In genomic region chr6:41732601-41733348, GRCh38 we compare ENCODE assay signal across 9 cellular contexts. TPM values are rescaled to one million over a fixed set of nuclear protein-coding genes. Genes with fewer than 3 reads are reported as not detected.
A peak's percentile ranks its signal among the peaks of the same experiment; 100 is the strongest.
DNase-seq lines count a peak whose midpoint lies in the region; ATAC-seq, FAIRE-seq and TF ChIP-seq lines count a peak whose summit lies in the region.
"Had no signal": no experiment of that assay in that cellular context is flagged by ENCODE, and none has a peak within 500 bp of the region (broad histone marks: within the 10 kb centered on the region; RNA-seq: fewer than 3 reads in every experiment).

No MANE protein-coding gene starts in this region.

- no peak for FAIRE-seq in HTR-8/SVneo (lab: Jason Lieb, UNC)

- H3K4me1 ChIP-seq in GM23338 (ENCODE audit: insufficient read depth) (peaks cover 32% of the 10 kb centered on the region), OCI-LY1 (ENCODE audit: insufficient read depth, low read length, severe bottlenecking) (peaks cover 66% of the 10 kb centered on the region)

- peak overlapping the region; percentile 86; the same call in 1 of the 2 replicates for H3K9ac ChIP-seq in OCI-LY1 (ENCODE audit: low read length)

- CTCF ChIA-PET in GM10248 (lab: Yijun Ruan, JAX), result interaction anchor here (1.2 to 18.9 kb wide), 11 partner anchors 10 to 312 kb away, joined by 3 to 264 read pairs (median 13); partner anchors contain the start of genes PGC and TOMM6

- H4K20me1 ChIP-seq in GM23338 (replicated peaks; ENCODE audit: insufficient read depth) (no peaks in the 10 kb centered on the region), OCI-LY1 (ENCODE audit: insufficient read depth, low read length) (no peaks in the 10 kb centered on the region)

- H3K4me2 ChIP-seq in GM23338 (peak overlapping the region; percentile 95), OCI-LY1 (ENCODE audit: low read length) (peak overlapping the region; percentile 78)

- peak overlapping the region; percentile 96; the same call in 1 of the 2 replicates for H2AFZ ChIP-seq in GM23338
- H2AFZ ChIP-seq in OCI-LY1 (ENCODE audit: low read length), result no peak overlapping the region

- POLR2A ChIA-PET in GM10248 (lab: Yijun Ruan, JAX), result interaction anchor here (0.7 to 3.9 kb wide), 4 partner anchors 11 to 39 kb away, joined by 3 to 39 read pairs (median 30); no protein-coding TSS in a partner anchor

- H3F3A ChIP-seq in GM23338 (replicated peaks; ENCODE audit: low read depth) (peaks cover 14% of the 10 kb centered on the region), OCI-LY1 (ENCODE audit: insufficient read depth, low read length) (no peaks in the 10 kb centered on the region)

- peak; percentile 3 for ATAC-seq in GM23338
- peak; percentile 8 to 36 for ATAC-seq in activated naive CD4-positive, alpha-beta T cell treated with anti-CD3 and anti-CD28 coated beads, Interleukin-2, amount 50 U/mL, for 72 hours

- no peak overlapping the region for H3K27ac Mint-ChIP-seq in GM23338
- H3K27ac Mint-ChIP-seq in activated naive CD4-positive, alpha-beta T cell treated with anti-CD3 and anti-CD28 coated beads, Interleukin-2, amount 50 U/mL, for 72 hours, result peak overlapping the region in 1 of 2 donors; percentile 36

- no peak for TF ChIP-seq CTCF in GM10248 (IDR thresholded peaks at IDR 0.05; ENCODE audit: control extremely low read depth, extremely low read depth, low read depth, missing control alignments)
- no peak for TF ChIP-seq CTCF in GM23338 (conservative IDR thresholded peaks at IDR 0.05; ENCODE audit: low read depth in 2 of 2)
- TF ChIP-seq CTCF in OCI-LY1 (IDR thresholded peaks at IDR 0.05; ENCODE audit: low read length), result no peak

- H3K4me3 Mint-ChIP-seq in GM23338, result peak overlapping the region; percentile 86

- H3K9me2 ChIP-seq in GM23338 (ENCODE audit: insufficient read depth), result no peaks in the 10 kb centered on the region
- no peaks in the 10 kb centered on the region for H3K9me2 ChIP-seq in OCI-LY1 (ENCODE audit: low read depth, low read length)

- H3K36me3 Mint-ChIP-seq in GM23338 (ENCODE audit: low read depth), result no peaks in the 10 kb centered on the region
- H3K36me3 Mint-ChIP-seq in activated naive CD4-positive, alpha-beta T cell treated with anti-CD3 and anti-CD28 coated beads, Interleukin-2, amount 50 U/mL, for 72 hours, result no peaks in the 10 kb centered on the region

- H3K27me3 ChIP-seq in GM23338 (ENCODE audit: insufficient read depth) (peaks cover 18% of the 10 kb centered on the region), OCI-LY1 (ENCODE audit: insufficient read depth, low read length) (no peaks in the 10 kb centered on the region)

- H3K27ac ChIP-seq in GM23338 (ENCODE audit: low read depth), result no peak overlapping the region
- peak overlapping the region; percentile 93 for H3K27ac ChIP-seq in OCI-LY1 (ENCODE audit: low read depth, low read length, poor library complexity, severe bottlenecking)

- H3K9me3 ChIP-seq in OCI-LY1 (ENCODE audit: low read length), result no peaks in the 10 kb centered on the region

- no peaks in the 10 kb centered on the region for H3K9me3 Mint-ChIP-seq in GM23338
- H3K9me3 Mint-ChIP-seq in activated naive CD4-positive, alpha-beta T cell treated with anti-CD3 and anti-CD28 coated beads, Interleukin-2, amount 50 U/mL, for 72 hours, result no peaks in the 10 kb centered on the region

- peak; percentile 84 for DNase-seq in GM10248 (ENCODE audit: extremely low spot score)
- DNase-seq in GM23338 (ENCODE audit: low spot score), result peak; percentile 33
- peak in 1 of 2 donors; percentile 46 for DNase-seq in activated naive CD4-positive, alpha-beta T cell treated with anti-CD3 and anti-CD28 coated beads, Interleukin-2, amount 50 U/mL, for 72 hours (ENCODE audit: low spot score in 2 of 2)
- DNase-seq in kidney tubule cell (ENCODE audit: low spot score), result peak; percentile 81
- peak; percentile 24 to 54 for DNase-seq in stimulated activated CD8-positive, alpha-beta memory T cell treated with anti-CD3 and anti-CD28 coated beads, Interleukin-15, amount 100 ng/mL, for 48 hours (ENCODE audit: low read depth in 2 of 2)
- no peak for DNase-seq in NOMO-1 treated with DMSO at 0.1 percent for 48 hours (lab: John Stamatoyannopoulos, UW; ENCODE audit: unreplicated experiment)
- no peak for DNase-seq in HTR-8/SVneo (ENCODE audit: insufficient read length, low spot score)

- H3K79me2 ChIP-seq in GM23338 (replicated peaks; ENCODE audit: insufficient read depth) (no peaks in the 10 kb centered on the region), OCI-LY1 (ENCODE audit: insufficient read depth, low read length) (no peaks in the 10 kb centered on the region)

- peaks cover 24% of the 10 kb centered on the region for H3K27me3 Mint-ChIP-seq in GM23338 (ENCODE audit: insufficient read depth, low read depth, poor library complexity)

- peaks cover 55% of the 10 kb centered on the region for H3K4me1 Mint-ChIP-seq in GM23338

- H3K4me3 ChIP-seq in GM23338, result peak overlapping the region; percentile 80
- H3K4me3 ChIP-seq in OCI-LY1 (ENCODE audit: low read depth, low read length, poor library complexity, severe bottlenecking), result peak overlapping the region; percentile 79

- H3K36me3 ChIP-seq in GM23338 (ENCODE audit: insufficient read depth) (no peaks in the 10 kb centered on the region), OCI-LY1 (ENCODE audit: insufficient read depth, low read length) (no peaks in the 10 kb centered on the region)

TF ChIP-seq in GM23338, 12 proteins besides CTCF, POLR2A, EP300 and RAD21 (continues in another document):
- TF ChIP-seq EZH2 (IDR thresholded peaks at IDR 0.05; ENCODE audit: low read depth, unreplicated experiment) (no peak), REST (IDR thresholded peaks at IDR 0.05; ENCODE audit: unreplicated experiment) (no peak), STAT1 (IDR thresholded peaks at IDR 0.05; ENCODE audit: unreplicated experiment) (no peak), JUNB (IDR thresholded peaks at IDR 0.05; ENCODE audit: unreplicated experiment) (no peak), NANOG (IDR thresholded peaks at IDR 0.05; ENCODE audit: borderline replicate concordance) (no peak), CREB1 (CRISPR knock-in tag; IDR thresholded peaks at IDR 0.05; ENCODE audit: low read depth) (no peak)

RNA-seq across cellular contexts. Expression of gene TFEB, which starts 2.6 kb away (rescaled TPM):
- total RNA-seq in GM23338 (2014; rRNA removed; shearing (Covaris generic)), result 1.7 and 4.3 TPM in 2 replicates
- polyA plus RNA-seq in GM23338 (2016; fragmentation: Nextera tagmentation; extraction: Ambion mirVana), result 1.1 and 1.3 TPM in 2 replicates
- total RNA-seq in activated naive CD4-positive, alpha-beta T cell treated with anti-CD3 and anti-CD28 coated beads, Interleukin-2, amount 50 U/mL, for 72 hours, result 10 to 100 TPM in 1 of 2 donors, 1 to 10 TPM in 1; 3.0 to 14.4 TPM

RNA-seq across cellular contexts. Expression of gene PGC, which starts 14.4 kb away (rescaled TPM):
- not detected in 2 replicates for total RNA-seq in GM23338 (2014; rRNA removed; shearing (Covaris generic))
- polyA plus RNA-seq in GM23338 (2016; fragmentation: Nextera tagmentation; extraction: Ambion mirVana), result not detected in 2 replicates
- not detected for total RNA-seq in activated naive CD4-positive, alpha-beta T cell treated with anti-CD3 and anti-CD28 coated beads, Interleukin-2, amount 50 U/mL, for 72 hours
- total RNA-seq: T-helper 2 cell treated with Interferon-gamma antibody and Interleukin-4, amounts not matched to agents 100 ng/mL and 5 ng/mL, for 36 hours had no signal

RNA-seq across cellular contexts. Expression of gene FRS3, which starts 46.9 kb away (rescaled TPM):
- 3.3 and 4.9 TPM in 2 replicates for total RNA-seq in GM23338 (2014; rRNA removed; shearing (Covaris generic))
- polyA plus RNA-seq in GM23338 (2016; fragmentation: Nextera tagmentation; extraction: Ambion mirVana), result 1.3 and 2.0 TPM in 2 replicates
- total RNA-seq in activated naive CD4-positive, alpha-beta T cell treated with anti-CD3 and anti-CD28 coated beads, Interleukin-2, amount 50 U/mL, for 72 hours, result 1 to 10 TPM; 3.1 to 5.2 TPM

RNA-seq across cellular contexts. Expression of gene PRICKLE4, which starts 47.8 kb away (rescaled TPM):
- total RNA-seq in GM23338 (2014; rRNA removed; shearing (Covaris generic)), result 0.66 and 0.89 TPM in 2 replicates
- polyA plus RNA-seq in GM23338 (2016; fragmentation: Nextera tagmentation; extraction: Ambion mirVana), result 0.42 and 0.48 TPM in 2 replicates
- under 1 TPM in 1 of 2 donors, not detected in 1; 0.60 TPM for total RNA-seq in activated naive CD4-positive, alpha-beta T cell treated with anti-CD3 and anti-CD28 coated beads, Interleukin-2, amount 50 U/mL, for 72 hours
- total RNA-seq: T-helper 2 cell treated with Interferon-gamma antibody and Interleukin-4, amounts not matched to agents 100 ng/mL and 5 ng/mL, for 36 hours had no signal

RNA-seq across cellular contexts. Expression of gene TOMM6, which starts 54.7 kb away (rescaled TPM):
- total RNA-seq in GM23338 (2014; rRNA removed; shearing (Covaris generic)), result 180 and 195 TPM in 2 replicates
- polyA plus RNA-seq in GM23338 (2016; fragmentation: Nextera tagmentation; extraction: Ambion mirVana), result 357 and 372 TPM in 2 replicates
- total RNA-seq in activated naive CD4-positive, alpha-beta T cell treated with anti-CD3 and anti-CD28 coated beads, Interleukin-2, amount 50 U/mL, for 72 hours, result 100 to 1,000 TPM; 182 to 301 TPM

Comparison
In these comparisons a context has a peak if more than half of its experiments do, and no peak if none do; other contexts are left out.
1. DNase-seq: peak in GM10248 (single experiment), GM23338 (single experiment), kidney tubule cell (single experiment) and stimulated activated CD8-positive, alpha-beta memory T cell treated with anti-CD3 and anti-CD28 coated beads, Interleukin-15, amount 100 ng/mL, for 48 hours (2 of 2); none in NOMO-1 treated with DMSO at 0.1 percent for 48 hours (single experiment) and HTR-8/SVneo (single experiment).